13 cellular contexts compared by ENCODE assay signal in the genomic region with DNA sequence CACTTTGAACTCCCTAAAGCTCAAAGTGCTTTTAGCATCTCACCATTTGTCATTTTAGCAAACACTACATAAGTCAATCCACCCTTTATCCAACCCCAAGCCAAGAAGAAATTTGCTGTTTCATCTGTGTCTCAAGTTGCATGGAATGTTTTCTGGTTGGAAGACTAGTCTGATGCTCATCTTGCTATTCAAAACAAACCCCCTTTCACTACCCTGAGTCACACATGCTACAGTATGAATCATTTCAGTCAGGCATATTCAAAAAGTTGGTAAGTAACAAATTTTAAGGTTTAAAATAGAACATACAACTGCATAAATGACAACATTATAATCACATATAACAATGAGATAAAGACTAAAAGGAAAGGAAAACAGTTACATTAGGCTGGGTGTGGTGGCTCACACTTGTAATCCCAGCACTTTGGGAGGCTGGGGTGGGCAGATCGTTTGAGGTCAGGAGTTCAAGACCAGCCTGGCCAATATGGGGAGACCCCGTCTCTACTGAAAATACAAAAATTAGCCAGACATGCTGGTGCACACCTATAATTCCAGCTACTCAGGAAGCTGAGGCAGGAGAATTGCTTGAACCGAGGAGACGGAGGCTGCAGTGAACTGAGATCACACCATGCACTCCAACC. TPM values are rescaled to one million over a fixed set of nuclear protein-coding genes. Genes with fewer than 3 reads are reported as not detected.
A peak's percentile ranks its signal among the peaks of the same experiment; 100 is the strongest.
DNase-seq lines count a peak whose midpoint lies in the region; ATAC-seq and TF ChIP-seq lines count a peak whose summit lies in the region.
"Had no signal": no experiment of that assay in that cellular context is flagged by ENCODE, and none has a peak within 500 bp of the region (broad histone marks: within the 10 kb centered on the region; RNA-seq: fewer than 3 reads in every experiment).

No MANE protein-coding gene starts in this region.

- H3K4me1 Mint-ChIP-seq in activated T-helper 17 cell treated with anti-CD3 and anti-CD28 coated beads, Interleukin-2, amount 50 U/mL, for 72 hours = peaks cover 14% of the 10 kb centered on the region

- RAD21 ChIA-PET in HCT116 (lab: Charles Lee; ENCODE audit: low non-redundant PET in 1 of 2, low total read pairs in 2 of 2, uncharacterized antibody in 2 of 2, unreplicated experiment in 2 of 2) = no interaction called here

- no peaks in the 10 kb centered on the region for H3K27me3 Mint-ChIP-seq in activated T-helper 17 cell treated with anti-CD3 and anti-CD28 coated beads, Interleukin-2, amount 50 U/mL, for 72 hours

- peak overlapping the region; percentile 41 for H3K4me3 Mint-ChIP-seq in activated T-helper 17 cell treated with anti-CD3 and anti-CD28 coated beads, Interleukin-2, amount 50 U/mL, for 72 hours
- H3K4me3 Mint-ChIP-seq: T-helper 2 cell treated with Interferon-gamma antibody and Interleukin-4, amounts not matched to agents 5 μg/mL and 100 μg/mL, for 36 hours had no signal

- no peaks in the 10 kb centered on the region for H3K9me3 ChIP-seq in HCT116 (ENCODE audit: control insufficient read depth in 1 of 2, insufficient read depth in 1 of 2, low read depth in 1 of 2, low read length in 2 of 2)
- H3K9me3 ChIP-seq: ascending aorta had no signal

- DNase-seq in HCT116 (ENCODE audit: low read depth, low spot score) (peak; percentile 42), glomerular visceral epithelial cell (ENCODE audit: extremely low spot score) (peak; percentile 69), NCI-H526 treated with DMSO at 0.1 percent for 48 hours (lab: John Stamatoyannopoulos, UW) (no peak)
- DNase-seq: DND-41; NCI-H2107; stimulated activated naive CD4-positive, alpha-beta T cell had no signal

- H3K4me1 ChIP-seq in ACC112 (ENCODE audit: control insufficient read depth, insufficient read depth, low read length, unreplicated experiment) (peaks cover 28% of the 10 kb centered on the region), HCT116 (ENCODE audit: control insufficient read depth in 1 of 2, insufficient read depth in 2 of 2, low read length in 2 of 2) (peaks cover 15 to 32% of the 10 kb centered on the region in 2 experiments)

- CTCF ChIA-PET in HCT116 (lab: Charles Lee) = no interaction called here

- intact Hi-C loops in HCT116 (cut with micrococcal nuclease) = no loop called here

- H3K79me2 ChIP-seq in ACC112 (ENCODE audit: control insufficient read depth, insufficient read depth, low read length, unreplicated experiment) (peaks cover 1% of the 10 kb centered on the region), HCT116 (ENCODE audit: insufficient read depth, low read length) (peaks cover 1% of the 10 kb centered on the region; the same call in 1 of the 2 replicates)

- H3K36me3 ChIP-seq in ACC112 (ENCODE audit: insufficient read depth, low read length) (no peaks in the 10 kb centered on the region), HCT116 (ENCODE audit: control insufficient read depth in 1 of 2, insufficient read depth in 2 of 2, low read length in 2 of 2) (no peaks in the 10 kb centered on the region)

- H3K27ac ChIP-seq in ACC112 (ENCODE audit: low read depth, low read length) (peak overlapping the region; percentile 84), HCT116 (ENCODE audit: low read depth, low read length) (no peak overlapping the region; the same call in 1 of the 2 replicates)
- H3K27ac ChIP-seq: ascending aorta had no signal

- H3K9me2 ChIP-seq in HCT116 (ENCODE audit: insufficient read depth) = no peaks in the 10 kb centered on the region

- POLR2A ChIA-PET in HCT116 (lab: Charles Lee) = no interaction called here

- peak overlapping the region; percentile 39 for H3K27ac Mint-ChIP-seq in activated T-helper 17 cell treated with anti-CD3 and anti-CD28 coated beads, Interleukin-2, amount 50 U/mL, for 72 hours
- H3K27ac Mint-ChIP-seq: T-helper 2 cell treated with Interferon-gamma antibody and Interleukin-4, amounts not matched to agents 5 μg/mL and 100 μg/mL, for 36 hours had no signal

- no peak for TF ChIP-seq CTCF in HCT116 (IDR thresholded peaks at IDR 0.05 in 2 of 3, conservative IDR thresholded peaks at IDR 0.05 in 1 of 3; ENCODE audit: borderline replicate concordance in 1 of 3, insufficient read depth in 1 of 3, low read depth in 2 of 3, low read length in 2 of 3)

- no peaks in the 10 kb centered on the region for H3K9me3 Mint-ChIP-seq in activated T-helper 17 cell treated with anti-CD3 and anti-CD28 coated beads, Interleukin-2, amount 50 U/mL, for 72 hours
- H3K9me3 Mint-ChIP-seq: T-helper 2 cell treated with Interferon-gamma antibody and Interleukin-4, amounts not matched to agents 5 μg/mL and 100 μg/mL, for 36 hours had no signal

- H3K9ac ChIP-seq in HCT116 (ENCODE audit: low read length) = no peak overlapping the region

- peak overlapping the region; percentile 43 for H3K4me2 ChIP-seq in HCT116 (ENCODE audit: low read length)

- no peak for TF ChIP-seq POLR2A in HCT116 (IDR thresholded peaks at IDR 0.05; ENCODE audit: borderline replicate concordance, extremely low read depth, insufficient read depth, insufficient read length)

- H3K4me3 ChIP-seq in ACC112 (ENCODE audit: low read depth, low read length) (no peak overlapping the region), HCT116 (replicated peaks in 1 of 2; ENCODE audit: low read depth in 1 of 2, low read length in 2 of 2) (no peak overlapping the region)
- H3K4me3 ChIP-seq: ascending aorta had no signal

- no peak for TF ChIP-seq RAD21 in HCT116 (IDR thresholded peaks at IDR 0.05; ENCODE audit: low read depth)

- H4K20me1 ChIP-seq in HCT116 (ENCODE audit: insufficient read depth) = no peaks in the 10 kb centered on the region

- no peak overlapping the region for H2AFZ ChIP-seq in ACC112 (ENCODE audit: low read length, unreplicated experiment)
- no peak overlapping the region for H2AFZ ChIP-seq in HCT116 (ENCODE audit: low read depth, low read length, poor library complexity, severe bottlenecking)

- no TSS peak for BruUV-seq in HCT116 (replicated peaks; lab: Mats Ljungman, UMichigan)

- peak; percentile 51 for ATAC-seq in HCT116
- peak; percentile 94 for ATAC-seq in activated T-helper 17 cell treated with anti-CD3 and anti-CD28 coated beads, Interleukin-2, amount 50 U/mL, for 72 hours (replicated peaks)
- ATAC-seq in GM21447 (IDR thresholded peaks at IDR 0.05; ENCODE audit: unreplicated experiment) = no peak
- no peak for ATAC-seq in GM21619 (IDR thresholded peaks at IDR 0.05; ENCODE audit: unreplicated experiment)
- no peak for ATAC-seq in GM18858 (IDR thresholded peaks at IDR 0.05; ENCODE audit: unreplicated experiment)

- peaks cover 69% of the 10 kb centered on the region for H3K36me3 Mint-ChIP-seq in activated T-helper 17 cell treated with anti-CD3 and anti-CD28 coated beads, Interleukin-2, amount 50 U/mL, for 72 hours (ENCODE audit: low read depth)

- H3K27me3 ChIP-seq in ACC112 (ENCODE audit: insufficient read depth, low read length) (no peaks in the 10 kb centered on the region), HCT116 (ENCODE audit: insufficient read depth, low read length) (no peaks in the 10 kb centered on the region)
- H3K27me3 ChIP-seq: ascending aorta had no signal

TF ChIP-seq in HCT116, 20 proteins besides CTCF, POLR2A, EP300 and RAD21 (continues in another document):
- no peak for TF ChIP-seq ZFX (IDR thresholded peaks at IDR 0.05)
- TF ChIP-seq, protein P1, sequence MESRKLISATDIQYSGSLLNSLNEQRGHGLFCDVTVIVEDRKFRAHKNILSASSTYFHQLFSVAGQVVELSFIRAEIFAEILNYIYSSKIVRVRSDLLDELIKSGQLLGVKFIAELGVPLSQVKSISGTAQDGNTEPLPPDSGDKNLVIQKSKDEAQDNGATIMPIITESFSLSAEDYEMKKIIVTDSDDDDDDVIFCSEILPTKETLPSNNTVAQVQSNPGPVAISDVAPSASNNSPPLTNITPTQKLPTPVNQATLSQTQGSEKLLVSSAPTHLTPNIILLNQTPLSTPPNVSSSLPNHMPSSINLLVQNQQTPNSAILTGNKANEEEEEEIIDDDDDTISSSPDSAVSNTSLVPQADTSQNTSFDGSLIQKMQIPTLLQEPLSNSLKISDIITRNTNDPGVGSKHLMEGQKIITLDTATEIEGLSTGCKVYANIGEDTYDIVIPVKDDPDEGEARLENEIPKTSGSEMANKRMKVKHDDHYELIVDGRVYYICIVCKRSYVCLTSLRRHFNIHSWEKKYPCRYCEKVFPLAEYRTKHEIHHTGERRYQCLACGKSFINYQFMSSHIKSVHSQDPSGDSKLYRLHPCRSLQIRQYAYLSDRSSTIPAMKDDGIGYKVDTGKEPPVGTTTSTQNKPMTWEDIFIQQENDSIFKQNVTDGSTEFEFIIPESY (IDR thresholded peaks at IDR 0.05; ENCODE audit: extremely low read depth, insufficient replicate concordance, low read length) = no peak
- peak; percentile 32; the same call in 1 of the 2 replicates for TF ChIP-seq SP1 (IDR thresholded peaks at IDR 0.05; ENCODE audit: low read depth)
- no peak for TF ChIP-seq YY1 (IDR thresholded peaks at IDR 0.05; ENCODE audit: extremely low read depth, insufficient replicate concordance, low read depth, low read length)
- TF ChIP-seq, protein P2, sequence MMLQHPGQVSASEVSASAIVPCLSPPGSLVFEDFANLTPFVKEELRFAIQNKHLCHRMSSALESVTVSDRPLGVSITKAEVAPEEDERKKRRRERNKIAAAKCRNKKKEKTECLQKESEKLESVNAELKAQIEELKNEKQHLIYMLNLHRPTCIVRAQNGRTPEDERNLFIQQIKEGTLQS (IDR thresholded peaks at IDR 0.05) = no peak
- no peak for TF ChIP-seq TCF7L2 (IDR thresholded peaks at IDR 0.05; ENCODE audit: borderline replicate concordance, extremely low read depth, insufficient read depth, insufficient read length)
- TF ChIP-seq EGR1 (IDR thresholded peaks at IDR 0.05; ENCODE audit: low read depth) = no peak
- TF ChIP-seq EZH2 (IDR thresholded peaks at IDR 0.05) = no peak
- TF ChIP-seq JUND (IDR thresholded peaks at IDR 0.05) = peak; percentile 52; the same call in 1 of the 2 replicates
- TF ChIP-seq SIN3A (IDR thresholded peaks at IDR 0.05; ENCODE audit: low read depth) = no peak
- TF ChIP-seq EZH2phosphoT487 (IDR thresholded peaks at IDR 0.05; ENCODE audit: borderline replicate concordance) = no peak
- TF ChIP-seq, protein P3, sequence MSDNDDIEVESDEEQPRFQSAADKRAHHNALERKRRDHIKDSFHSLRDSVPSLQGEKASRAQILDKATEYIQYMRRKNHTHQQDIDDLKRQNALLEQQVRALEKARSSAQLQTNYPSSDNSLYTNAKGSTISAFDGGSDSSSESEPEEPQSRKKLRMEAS (IDR thresholded peaks at IDR 0.05) = no peak
- no peak for TF ChIP-seq CBX3 (IDR thresholded peaks at IDR 0.05; ENCODE audit: low read depth)

RNA-seq across cellular contexts. Expression of a gene that starts 38.7 kb away (rescaled TPM):
- 6.6 TPM for total RNA-seq in HCT116 (2021; ENCODE audit: unreplicated experiment)
- polyA plus RNA-seq in HCT116 (2012) = 3.1 and 3.5 TPM in 2 replicates
- 1 to 10 TPM; 9.8 to 10.0 TPM for total RNA-seq in activated T-helper 17 cell treated with anti-CD3 and anti-CD28 coated beads, Interleukin-2, amount 50 U/mL, for 72 hours

RNA-seq across cellular contexts. Expression of a gene that starts 51.1 kb away (rescaled TPM):
- total RNA-seq in HCT116 (2021; ENCODE audit: unreplicated experiment) = 24.5 TPM
- 7.3 and 8.5 TPM in 2 replicates for polyA plus RNA-seq in HCT116 (2012)
- total RNA-seq in activated T-helper 17 cell treated with anti-CD3 and anti-CD28 coated beads, Interleukin-2, amount 50 U/mL, for 72 hours = 10 to 100 TPM; 14.6 to 23.5 TPM

RNA-seq across cellular contexts. Expression of a gene that starts 54.9 kb away (rescaled TPM):
- 2.7 TPM for total RNA-seq in HCT116 (2021; ENCODE audit: unreplicated experiment)
- 2.5 and 2.6 TPM in 2 replicates for polyA plus RNA-seq in HCT116 (2012)
- total RNA-seq in activated T-helper 17 cell treated with anti-CD3 and anti-CD28 coated beads, Interleukin-2, amount 50 U/mL, for 72 hours = 1 to 10 TPM; 2.6 to 3.5 TPM

Comparison
In these comparisons a context has a peak if more than half of its experiments do, and no peak if none do; other contexts are left out.
1. ATAC-seq: peak in HCT116 (single experiment) and activated T-helper 17 cell treated with anti-CD3 and anti-CD28 coated beads, Interleukin-2, amount 50 U/mL, for 72 hours (single experiment); none in GM21447 (single experiment), GM21619 (single experiment) and GM18858 (single experiment).